In genomic region chr18:57447154-57447621, GRCh38 we compare ENCODE assay signal across 9 cellular contexts. TPM values are rescaled to one million over a fixed set of nuclear protein-coding genes. Genes with fewer than 3 reads are reported as not detected.
A peak's percentile ranks its signal among the peaks of the same experiment; 100 is the strongest.
DNase-seq lines count a peak whose midpoint lies in the region; ATAC-seq and TF ChIP-seq lines count a peak whose summit lies in the region.
"Had no signal": no experiment of that assay in that cellular context is flagged by ENCODE, and none has a peak within 500 bp of the region (broad histone marks: within the 10 kb centered on the region; RNA-seq: fewer than 3 reads in every experiment).

No MANE protein-coding gene starts in this region.

- H3K27ac ChIP-seq in H9 (ENCODE audit: insufficient read length, low read depth, low read length) = no peak overlapping the region

- no peaks in the 10 kb centered on the region for H3K79me2 ChIP-seq in H9 (ENCODE audit: insufficient read depth, low read length)

- WGBS in H9 (ENCODE audit: extremely low coverage, insufficient read length, low lambda C conversion rate) = no CpG with 5 or more reads among the region's 14 CpGs

- TF ChIP-seq CTCF in H9 (conservative IDR thresholded peaks at IDR 0.05) = peak; percentile 65

- H3K27me3 ChIP-seq in H9 (ENCODE audit: insufficient read depth, low read length) = peaks cover 21% of the 10 kb centered on the region

- H3K23ac ChIP-seq in H9 (ENCODE audit: insufficient read length, low read depth, low read length) = no peak overlapping the region

- H3K23me2 ChIP-seq in H9 (ENCODE audit: insufficient read length, low read depth, low read length, poor library complexity, severe bottlenecking) = no peaks in the 10 kb centered on the region

- no peaks in the 10 kb centered on the region for H3K36me3 Mint-ChIP-seq in H9 (ENCODE audit: insufficient read depth in 1 of 3, low read depth in 3 of 3)
- no peaks in the 10 kb centered on the region for H3K36me3 Mint-ChIP-seq in activated CD8-positive, alpha-beta T cell treated with anti-CD3 and anti-CD28 coated beads, Interleukin-2, amount 10 ng/mL, durations not matched to agents 7 days and 5 days (ENCODE audit: low read depth)
- H3K36me3 Mint-ChIP-seq in immature natural killer cell = no peaks in the 10 kb centered on the region

- H3K27me3 Mint-ChIP-seq in H9 (ENCODE audit: low read depth) (peaks cover 66% of the 10 kb centered on the region), immature natural killer cell (ENCODE audit: low read depth in 3 of 3) (peaks cover 12 to 22% (median 17%) of the 10 kb centered on the region in 3 donors)
- peaks cover 29% of the 10 kb centered on the region for H3K27me3 Mint-ChIP-seq in activated CD8-positive, alpha-beta T cell treated with anti-CD3 and anti-CD28 coated beads, Interleukin-2, amount 10 ng/mL, durations not matched to agents 7 days and 5 days (ENCODE audit: low read depth)

- no peak overlapping the region for H2BK5ac ChIP-seq in H9 (ENCODE audit: insufficient read length, low read length)

- no peak overlapping the region for H2BK15ac ChIP-seq in H9 (ENCODE audit: low read depth, low read length)

- H3T11ph ChIP-seq in H9 (ENCODE audit: low read length) = no peak overlapping the region

- no peaks in the 10 kb centered on the region for H3K9me3 ChIP-seq in H9 (ENCODE audit: control insufficient read depth, low read depth, low read length)

- H3K4ac ChIP-seq in H9 (ENCODE audit: low read depth, low read length) = no peak overlapping the region

- no peak overlapping the region for H3K9ac ChIP-seq in H9 (ENCODE audit: extremely low read depth, insufficient read length, low read length)

- H3K9me3 Mint-ChIP-seq in H9 (no peaks in the 10 kb centered on the region; a peak in 1 of 5 replicates), immature natural killer cell (peaks cover 0 to 9% (median 3%) of the 10 kb centered on the region in 6 donors)
- H3K9me3 Mint-ChIP-seq in activated CD8-positive, alpha-beta T cell treated with anti-CD3 and anti-CD28 coated beads, Interleukin-2, amount 10 ng/mL, durations not matched to agents 7 days and 5 days (ENCODE audit: insufficient read depth) = no peaks in the 10 kb centered on the region

- H3K18ac ChIP-seq in H9 (ENCODE audit: insufficient read length, low read depth, low read length) = no peak overlapping the region

- no peak overlapping the region for H2BK120ac ChIP-seq in H9 (ENCODE audit: low read depth, low read length, poor library complexity, severe bottlenecking)

- ATAC-seq in activated CD8-positive, alpha-beta T cell treated with anti-CD3 and anti-CD28 coated beads, Interleukin-2, amount 10 ng/mL, durations not matched to agents 7 days and 5 days = no peak
- ATAC-seq in left colon (peak; percentile 45), HG02759 (IDR thresholded peaks at IDR 0.05; ENCODE audit: unreplicated experiment) (no peak)
- ATAC-seq: Panc1 had no signal

- H2AFZ ChIP-seq in H9 (ENCODE audit: low read length) = no peak overlapping the region

- no peak overlapping the region for H2BK12ac ChIP-seq in H9 (ENCODE audit: insufficient read length, low read depth, low read length)

- POLR2A ChIA-PET in activated CD8-positive, alpha-beta T cell treated with anti-CD3 and anti-CD28 coated beads, Interleukin-2, amount 10 ng/mL, durations not matched to agents 7 days and 5 days (lab: Charles Lee) = no interaction called here

- no peak overlapping the region for H3K14ac ChIP-seq in H9 (ENCODE audit: insufficient read depth, low read length)

- DNase-seq in Ammon's horn (ENCODE audit: low spot score) (peak; percentile 62), H9 (peak; percentile 84), left colon (no peak), hepatic stellate cell (ENCODE audit: low spot score) (no peak), immature natural killer cell (no peak), DMS114 treated with DMSO at 0.1 percent for 48 hours (lab: John Stamatoyannopoulos, UW; ENCODE audit: unreplicated experiment) (no peak)
- DNase-seq in activated CD8-positive, alpha-beta T cell treated with anti-CD3 and anti-CD28 coated beads, Interleukin-2, amount 10 ng/mL, durations not matched to agents 7 days and 5 days = peak; percentile 47

- CTCF ChIA-PET in activated CD8-positive, alpha-beta T cell treated with anti-CD3 and anti-CD28 coated beads, Interleukin-2, amount 10 ng/mL, durations not matched to agents 7 days and 5 days (lab: Charles Lee) = interaction anchor here (0.9 to 1.3 kb wide), 3 partner anchors 17 to 700 kb away, joined by 3 read pairs; no protein-coding TSS in a partner anchor

- intact Hi-C loops in left colon (cut with DNase I, micrococcal nuclease) = no loop called here

- no peak overlapping the region for H4K91ac ChIP-seq in H9 (ENCODE audit: insufficient read length, low read depth, low read length)

- no peak overlapping the region for H3K4me2 ChIP-seq in H9 (ENCODE audit: insufficient read depth, insufficient read length, low read length)

- no peaks in the 10 kb centered on the region for H3K4me1 ChIP-seq in H9 (ENCODE audit: insufficient read depth, low read length)

- H2AK5ac ChIP-seq in H9 (ENCODE audit: insufficient read length, low read length) = no peak overlapping the region

- no peak overlapping the region for H2BK20ac ChIP-seq in H9 (ENCODE audit: low read depth, low read length, poor library complexity, severe bottlenecking)

- H3K4me3 Mint-ChIP-seq in H9 = no peak overlapping the region
- H3K4me3 Mint-ChIP-seq in activated CD8-positive, alpha-beta T cell treated with anti-CD3 and anti-CD28 coated beads, Interleukin-2, amount 10 ng/mL, durations not matched to agents 7 days and 5 days = no peak overlapping the region
- no peak overlapping the region for H3K4me3 Mint-ChIP-seq in immature natural killer cell

- no peaks in the 10 kb centered on the region for H4K20me1 ChIP-seq in H9 (ENCODE audit: control insufficient read depth, insufficient read depth, insufficient read length)

- H3K79me1 ChIP-seq in H9 (ENCODE audit: insufficient read depth, low read depth, low read length, poor library complexity, severe bottlenecking) = no peaks in the 10 kb centered on the region

- no peak overlapping the region for H4K8ac ChIP-seq in H9 (replicated peaks; ENCODE audit: insufficient read length, low read depth, low read length)

- H3K4me1 Mint-ChIP-seq in H9 (peaks cover 19 to 23% of the 10 kb centered on the region in 2 experiments), immature natural killer cell (no peaks in the 10 kb centered on the region)
- no peaks in the 10 kb centered on the region for H3K4me1 Mint-ChIP-seq in activated CD8-positive, alpha-beta T cell treated with anti-CD3 and anti-CD28 coated beads, Interleukin-2, amount 10 ng/mL, durations not matched to agents 7 days and 5 days (ENCODE audit: low read depth)

- H3K56ac ChIP-seq in H9 (ENCODE audit: insufficient read length, low read depth, low read length) = no peak overlapping the region

- H4K5ac ChIP-seq in H9 (ENCODE audit: insufficient read length, low read depth, low read length) = no peak overlapping the region

- no peak overlapping the region; a peak in 1 of 7 replicates for H3K27ac Mint-ChIP-seq in H9
- no peak overlapping the region for H3K27ac Mint-ChIP-seq in activated CD8-positive, alpha-beta T cell treated with anti-CD3 and anti-CD28 coated beads, Interleukin-2, amount 10 ng/mL, durations not matched to agents 7 days and 5 days
- H3K27ac Mint-ChIP-seq in immature natural killer cell = no peak overlapping the region

RNA-seq across cellular contexts. Expression of gene ONECUT2, which starts 12.0 kb away (rescaled TPM):
- total RNA-seq in H9 (2021) (0.48 and 0.72 TPM in 2 replicates), left colon (under 1 TPM; 0.31 TPM)
- not detected for total RNA-seq in activated CD8-positive, alpha-beta T cell treated with anti-CD3 and anti-CD28 coated beads, Interleukin-2, amount 10 ng/mL, durations not matched to agents 7 days and 5 days
- not detected for polyA plus RNA-seq in immature natural killer cell

Comparison
In these comparisons a context has a peak if more than half of its experiments do, and no peak if none do; other contexts are left out.
1. DNase-seq: peak in Ammon's horn (single experiment), H9 (single experiment) and activated CD8-positive, alpha-beta T cell treated with anti-CD3 and anti-CD28 coated beads, Interleukin-2, amount 10 ng/mL, durations not matched to agents 7 days and 5 days (single experiment); none in left colon (0 of 2), hepatic stellate cell (single experiment), immature natural killer cell (0 of 3) and DMS114 treated with DMSO at 0.1 percent for 48 hours (single experiment).